ENCODE assay signal across 17 cellular contexts in genomic region chr1:118253310-118253903, GRCh38.
DNase-seq lines count a peak whose midpoint lies in the region; ATAC-seq and TF ChIP-seq lines count a peak whose summit lies in the region.
"Had no signal": no experiment of that assay in that cellular context is flagged by ENCODE, and none has a peak within 500 bp of the region (broad histone marks: within the 10 kb centered on the region; RNA-seq: fewer than 3 reads in every experiment).

No MANE protein-coding gene starts in this region.

- H3K4me1 ChIP-seq in SJCRH30 (peaks cover 80% of the 10 kb centered on the region), trophoblast cell (ENCODE audit: control insufficient read depth in 1 of 2, insufficient read depth in 2 of 2, low read length in 2 of 2) (peaks cover 0 to 11% of the 10 kb centered on the region in 2 experiments)
- H3K4me1 ChIP-seq: Caco-2 had no signal

- no peak overlapping the region for H4K8ac ChIP-seq in trophoblast cell (ENCODE audit: low read depth, low read length)

- DNase-seq in NCI-H1092 treated with DMSO at 0.1 percent for 48 hours (lab: John Stamatoyannopoulos, UW) (peak; percentile 38), NCI-H1092 (lab: John Stamatoyannopoulos, UW) (no peak), NCI-H446 treated with DMSO at 0.1 percent for 48 hours (lab: John Stamatoyannopoulos, UW) (peak; percentile 18), SJCRH30 (peak; percentile 96 to 99), trophoblast cell (no peak), COR-L47 (lab: John Stamatoyannopoulos, UW) (no peak), GM10266 (ENCODE audit: extremely low spot score) (no peak)
- DNase-seq: Caco-2, KG1, NCI-H226, SK-N-SH, T-helper 1 cell had no signal

- no peaks in the 10 kb centered on the region for H3K36me3 ChIP-seq in SJCRH30
- H3K36me3 ChIP-seq in trophoblast cell (ENCODE audit: control insufficient read depth in 1 of 2, insufficient read depth in 2 of 2, low read length in 2 of 2) = no peaks in the 10 kb centered on the region

- no peaks in the 10 kb centered on the region for H3K79me2 ChIP-seq in trophoblast cell (ENCODE audit: control insufficient read depth, insufficient read depth, low read length, poor library complexity)

- no peak overlapping the region for H3K4me2 ChIP-seq in trophoblast cell (ENCODE audit: low read length)
- H3K4me2 ChIP-seq: SK-N-SH had no signal

- H3K23ac ChIP-seq in trophoblast cell (ENCODE audit: low read length) = no peak overlapping the region

- no CpG with 5 or more reads among the region's 6 CpGs for WGBS in trophoblast cell (ENCODE audit: extremely low coverage, insufficient coverage, insufficient read length)

- no peak overlapping the region for H3K18ac ChIP-seq in trophoblast cell (ENCODE audit: low read length)

- H3K27me3 ChIP-seq in SJCRH30 = no peaks in the 10 kb centered on the region
- no peaks in the 10 kb centered on the region for H3K27me3 ChIP-seq in trophoblast cell (ENCODE audit: insufficient read depth, low read length)

- no peak overlapping the region for H2BK5ac ChIP-seq in trophoblast cell (ENCODE audit: low read depth, low read length, poor library complexity)

- H2AFZ ChIP-seq in trophoblast cell (ENCODE audit: insufficient read depth, low read length, poor library complexity) = no peak overlapping the region

- no peak overlapping the region for H3K9ac ChIP-seq in trophoblast cell (ENCODE audit: low read length)
- H3K9ac ChIP-seq: SK-N-SH had no signal

- H3K9me3 ChIP-seq in SJCRH30 (replicated peaks) (no peaks in the 10 kb centered on the region), trophoblast cell (ENCODE audit: insufficient read depth, low read depth, low read length) (no peaks in the 10 kb centered on the region)
- H3K9me3 ChIP-seq: Caco-2, SK-N-SH had no signal

- no peak overlapping the region for H3K4ac ChIP-seq in trophoblast cell (ENCODE audit: low read depth, low read length)

- peaks cover 7% of the 10 kb centered on the region for H3K79me1 ChIP-seq in trophoblast cell (ENCODE audit: low read length)

- no peak overlapping the region for H4K12ac ChIP-seq in trophoblast cell (ENCODE audit: low read depth, low read length)

- H3K27ac ChIP-seq in SJCRH30 (peak overlapping the region; percentile 76), trophoblast cell (ENCODE audit: low read depth, low read length) (no peak overlapping the region)
- H3K27ac ChIP-seq: 22Rv1, C4-2B, RWPE1 had no signal

- H3K4me3 ChIP-seq in SJCRH30 (no peak overlapping the region), trophoblast cell (ENCODE audit: low read depth, low read length) (no peak overlapping the region)
- H3K4me3 ChIP-seq: GM12878 had no signal

- H3K14ac ChIP-seq in trophoblast cell (ENCODE audit: low read length) = no peak overlapping the region

- H2AK5ac ChIP-seq in trophoblast cell (ENCODE audit: low read length) = no peak overlapping the region

- no peak for TF ChIP-seq CTCF in GM10266 (IDR thresholded peaks at IDR 0.05; ENCODE audit: control insufficient read depth, insufficient read depth, low read depth, missing control alignments)

- H2BK120ac ChIP-seq in trophoblast cell (ENCODE audit: insufficient read depth, low read length, poor library complexity) = no peak overlapping the region

- ATAC-seq in HG03135 (IDR thresholded peaks at IDR 0.05; ENCODE audit: unreplicated experiment) = no peak
- ATAC-seq: GM12878 had no signal

- peak overlapping the region; percentile 8 for H4K91ac ChIP-seq in trophoblast cell (ENCODE audit: low read depth, low read length)

- H2BK12ac ChIP-seq in trophoblast cell (ENCODE audit: low read length) = no peak overlapping the region

Comparison
In these comparisons a context has a peak if more than half of its experiments do, and no peak if none do; other contexts are left out.
1. DNase-seq: peak in NCI-H1092 treated with DMSO at 0.1 percent for 48 hours (single experiment), NCI-H446 treated with DMSO at 0.1 percent for 48 hours (single experiment) and SJCRH30 (2 of 2); none in NCI-H1092 (single experiment), trophoblast cell (0 of 2), COR-L47 (single experiment) and GM10266 (single experiment).